In the genomic region with DNA sequence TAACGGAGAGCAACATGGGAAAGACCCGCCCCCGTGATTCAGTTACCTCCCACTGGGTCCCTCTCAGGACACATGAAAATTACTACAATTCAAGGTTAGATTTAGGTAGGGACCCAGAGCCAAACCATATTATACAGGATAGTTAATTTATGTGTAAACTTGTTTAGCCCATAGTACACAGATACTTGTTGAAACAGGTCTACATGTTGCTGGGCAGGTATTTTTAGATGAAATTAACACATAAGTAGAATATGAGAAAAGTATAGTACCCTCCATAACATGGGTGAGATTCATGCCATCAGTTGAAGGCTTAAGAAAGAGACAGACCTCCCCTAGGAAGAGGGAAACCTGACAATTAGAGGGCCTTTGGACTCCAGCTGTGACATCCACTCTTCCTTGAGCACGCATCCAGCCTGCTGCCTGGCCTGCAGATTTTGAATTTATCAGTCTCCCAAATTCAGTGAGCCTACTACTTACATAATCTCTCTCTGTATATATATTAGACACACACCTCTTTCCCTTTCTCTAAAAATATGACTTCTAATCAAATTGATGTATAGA, we compare ENCODE assay signal across 20 cellular contexts.
"Had no signal": no experiment of that assay in that cellular context is flagged by ENCODE, and none has a peak within 500 bp of the region (broad histone marks: within the 10 kb centered on the region; RNA-seq: fewer than 3 reads in every experiment).

No MANE protein-coding gene starts in this region.

- H3K4me1 Mint-ChIP-seq: central memory CD8-positive, alpha-beta T cell had no signal

- H3K9me3 Mint-ChIP-seq: activated naive CD4-positive, alpha-beta T cell treated with anti-CD3 and anti-CD28 coated beads, Interleukin-2, amount 50 U/mL, for 72 hours; activated T-cell treated with anti-CD3 and anti-CD28 coated beads, Interleukin-2, amount 50 U/mL, for 72 hours had no signal

- H3K4me3 ChIP-seq: breast epithelium, left lung, lower lobe of right lung, mucosa of descending colon, spleen, suprapubic skin, tibial artery, upper lobe of right lung had no signal

- DNase-seq: activated CD4-positive, alpha-beta T cell treated with anti-CD3 and anti-CD28 coated beads for 4 hours; activated CD4-positive, alpha-beta T cell treated with anti-CD3 and anti-CD28 coated beads, Interleukin-2, amount 50 U/mL, for 4 hours; activated naive CD4-positive, alpha-beta T cell; activated T-cell treated with anti-CD3 and anti-CD28 coated beads for 4 hours; activated T-cell treated with anti-CD3 and anti-CD28 coated beads, Interleukin-2, amount 50 U/mL, for 72 hours; left lung; lower lobe of right lung; mucosa of descending colon; posterior cingulate gyrus; right cardiac atrium; spleen; stimulated activated naive CD4-positive, alpha-beta T cell; tibial artery; upper lobe of right lung had no signal

- H3K27me3 ChIP-seq: breast epithelium, left lung, spleen, suprapubic skin, tibial artery, upper lobe of right lung had no signal

- H3K4me3 Mint-ChIP-seq: activated T-cell treated with anti-CD3 and anti-CD28 coated beads, Interleukin-2, amount 50 U/mL, for 72 hours; central memory CD8-positive, alpha-beta T cell; dendritic cell treated with granulocyte-macrophage colony-stimulating factor and Interleukin-4, amounts not matched to agents 40 ng/mL and 50 ng/mL, for 4 days; natural killer cell treated with Interleukin-12 subunit alpha and Interleukin-12 subunit beta and Interleukin-15 and Interleukin-18, amount 100 ng/mL, for 72 hours had no signal

- H3K27ac Mint-ChIP-seq: activated naive CD4-positive, alpha-beta T cell treated with anti-CD3 and anti-CD28 coated beads, Interleukin-2, amount 50 U/mL, for 72 hours; activated T-cell treated with anti-CD3 and anti-CD28 coated beads, Interleukin-2, amount 50 U/mL, for 72 hours; dendritic cell treated with granulocyte-macrophage colony-stimulating factor and Interleukin-4, amounts not matched to agents 40 ng/mL and 50 ng/mL, for 4 days; natural killer cell treated with Interleukin-12 subunit alpha and Interleukin-12 subunit beta and Interleukin-15 and Interleukin-18, amount 100 ng/mL, for 72 hours had no signal

- H3K4me1 ChIP-seq: breast epithelium, left lung, lower lobe of right lung, spleen, suprapubic skin, tibial artery, upper lobe of right lung had no signal

- ATAC-seq: activated naive CD4-positive, alpha-beta T cell treated with anti-CD3 and anti-CD28 coated beads, Interleukin-2, amount 50 U/mL, for 72 hours; activated T-cell treated with anti-CD3 and anti-CD28 coated beads, Interleukin-2, amount 50 U/mL, for 72 hours; left lung; lower lobe of right lung; mucosa of descending colon; natural killer cell treated with Interleukin-12 subunit alpha and Interleukin-12 subunit beta and Interleukin-15 and Interleukin-18, amount 100 ng/mL, for 72 hours; right cardiac atrium; upper lobe of right lung had no signal

- H3K9me3 ChIP-seq: breast epithelium, left lung, lower lobe of right lung, mucosa of descending colon, spleen, suprapubic skin, tibial artery, upper lobe of right lung had no signal

- H3K27ac ChIP-seq: breast epithelium, left lung, lower lobe of right lung, spleen, suprapubic skin, tibial artery, upper lobe of right lung had no signal

- H3K36me3 Mint-ChIP-seq: activated naive CD4-positive, alpha-beta T cell treated with anti-CD3 and anti-CD28 coated beads, Interleukin-2, amount 50 U/mL, for 72 hours had no signal

- H3K36me3 ChIP-seq: breast epithelium, left lung, lower lobe of right lung, spleen, suprapubic skin, tibial artery, upper lobe of right lung had no signal

- H3K27me3 Mint-ChIP-seq: central memory CD8-positive, alpha-beta T cell; dendritic cell treated with granulocyte-macrophage colony-stimulating factor and Interleukin-4, amounts not matched to agents 40 ng/mL and 50 ng/mL, for 4 days; natural killer cell treated with Interleukin-12 subunit alpha and Interleukin-12 subunit beta and Interleukin-15 and Interleukin-18, amount 100 ng/mL, for 72 hours had no signal
